8 cellular contexts compared by ENCODE assay signal in genomic region chr22:31059663-31060062, GRCh38. TPM values are rescaled to one million over a fixed set of nuclear protein-coding genes. Genes with fewer than 3 reads are reported as not detected.
DNase-seq lines count a peak whose midpoint lies in the region; ATAC-seq, FAIRE-seq and TF ChIP-seq lines count a peak whose summit lies in the region.
"Not testable (repeated sequence)": the region's sequence is repeated elsewhere in the genome, so short reads cannot be mapped to it uniquely, and the experiment has no call there.

No MANE protein-coding gene starts in this region.

- H3K9ac ChIP-seq in IMR-90 (ENCODE audit: low read depth, low read length); trophoblast cell (ENCODE audit: low read length): not testable (repeated sequence)

- not testable (repeated sequence) for H4K91ac ChIP-seq in IMR-90 (ENCODE audit: insufficient read depth, low read depth, low read length); trophoblast cell (ENCODE audit: low read depth, low read length)

- H3K4me1 Mint-ChIP-seq in T-helper 17 cell = not testable (repeated sequence)

- WGBS in A549 (ENCODE audit: missing lambda C conversion rate) = 65% methylated on average over 6 of the region's 6 CpGs
- WGBS in IMR-90 (ENCODE audit: extremely low coverage in 2 of 2, insufficient read length in 1 of 2), 2 experiments = 43% methylated on average over 4 of the region's 6 CpGs; no CpG with 5 or more reads in 1 of the 2 experiments
- no CpG with 5 or more reads among the region's 6 CpGs for WGBS in trophoblast cell (ENCODE audit: extremely low coverage, insufficient coverage, insufficient read length)

- not testable (repeated sequence) for H4K12ac ChIP-seq in trophoblast cell (ENCODE audit: low read depth, low read length)

- not testable (repeated sequence) for H4K5ac ChIP-seq in IMR-90 (ENCODE audit: low read depth, low read length)

- H3K56ac ChIP-seq in IMR-90 (ENCODE audit: extremely low read depth, insufficient read depth, low read length) = not testable (repeated sequence)

- POLR2A ChIA-PET in A549 (lab: Yijun Ruan, JAX); IMR-90 (lab: Charles Lee; ENCODE audit: unreplicated experiment): not testable (repeated sequence)

- not testable (repeated sequence) for TF ChIP-seq RAD21 in A549 (conservative IDR thresholded peaks at IDR 0.05 in 1 of 2, IDR thresholded peaks at IDR 0.05 in 1 of 2); IMR-90 (IDR thresholded peaks at IDR 0.05; ENCODE audit: low read length)

- H3K4me3 Mint-ChIP-seq in T-helper 17 cell = not testable (repeated sequence)

- peak overlapping the region; percentile 63 for H3K27ac Mint-ChIP-seq in T-helper 17 cell

- not testable (repeated sequence) for H3K79me1 ChIP-seq in IMR-90 (ENCODE audit: low read depth in 1 of 2, low read length in 2 of 2)
- peaks cover 22% of the 10 kb centered on the region for H3K79me1 ChIP-seq in trophoblast cell (ENCODE audit: low read length)

- H3K4me2 ChIP-seq in A549 = peak overlapping the region; percentile 12; the same call in 1 of the 3 replicates
- not testable (repeated sequence) for H3K4me2 ChIP-seq in IMR-90 (ENCODE audit: low read depth, low read length); trophoblast cell (ENCODE audit: low read length)

- H3K4ac ChIP-seq in IMR-90 (ENCODE audit: low read depth, low read length); trophoblast cell (ENCODE audit: low read depth, low read length): not testable (repeated sequence)

- H3K36me3 Mint-ChIP-seq in T-helper 17 cell (ENCODE audit: low read depth) = not testable (repeated sequence)

- H2AK5ac ChIP-seq in IMR-90 (ENCODE audit: low read depth, low read length); trophoblast cell (ENCODE audit: low read length): not testable (repeated sequence)

- BruUV-seq in IMR-90 (replicated peaks; lab: Mats Ljungman, UMichigan) = not testable (repeated sequence)

- not testable (repeated sequence) for H2BK12ac ChIP-seq in trophoblast cell (ENCODE audit: low read length)

- not testable (repeated sequence) for FAIRE-seq in A549 (lab: Jason Lieb, UNC); bronchial epithelial cell (lab: Jason Lieb, UNC)

- peak overlapping the region; percentile 1; the same call in 1 of the 2 replicates for H3K18ac ChIP-seq in IMR-90 (ENCODE audit: low read depth, low read length)
- not testable (repeated sequence) for H3K18ac ChIP-seq in trophoblast cell (ENCODE audit: low read length)

- H3K4me1 ChIP-seq in A549 = peaks cover 51% of the 10 kb centered on the region
- H3K4me1 ChIP-seq in IMR-90 (ENCODE audit: control insufficient read depth, insufficient read depth, low read length) = peaks cover 15% of the 10 kb centered on the region
- H3K4me1 ChIP-seq in trophoblast cell (ENCODE audit: control insufficient read depth in 1 of 2, insufficient read depth in 2 of 2, low read length in 2 of 2) = peaks cover 22 to 31% of the 10 kb centered on the region in 2 experiments
- H3K4me1 ChIP-seq in uterus = not testable (repeated sequence)

- not testable (repeated sequence) for TF ChIP-seq EP300 in A549 (IDR thresholded peaks at IDR 0.05)

- not testable (repeated sequence) for H3K9me3 ChIP-seq in A549; IMR-90 (ENCODE audit: control insufficient read depth, insufficient read depth, low read length); T-helper 17 cell (ENCODE audit: control insufficient read depth, low read length, poor library complexity, severe bottlenecking); trophoblast cell (ENCODE audit: insufficient read depth, low read depth, low read length); uterus

- TF ChIP-seq POLR2A in A549 (IDR thresholded peaks at IDR 0.05; ENCODE audit: low read length); IMR-90 (IDR thresholded peaks at IDR 0.05; ENCODE audit: low read depth, low read length); uterus (IDR thresholded peaks at IDR 0.05): not testable (repeated sequence)

- not testable (repeated sequence) for H3K14ac ChIP-seq in IMR-90 (replicated peaks; ENCODE audit: low read depth, low read length); trophoblast cell (ENCODE audit: low read length)

- H3K27ac ChIP-seq in A549 = peak overlapping the region; percentile 58 to 80
- not testable (repeated sequence) for H3K27ac ChIP-seq in IMR-90 (ENCODE audit: insufficient read depth, low read length)
- peak overlapping the region; percentile 75 for H3K27ac ChIP-seq in trophoblast cell (ENCODE audit: low read depth, low read length)
- peak overlapping the region; percentile 42 to 66 for H3K27ac ChIP-seq in uterus

- H2AFZ ChIP-seq in IMR-90 (replicated peaks; ENCODE audit: low read length, poor library complexity) = peak overlapping the region; percentile 58
- H2AFZ ChIP-seq in trophoblast cell (ENCODE audit: insufficient read depth, low read length, poor library complexity) = not testable (repeated sequence)

- CTCF ChIA-PET in A549 (lab: Yijun Ruan, JAX); IMR-90 (lab: Yijun Ruan, JAX): not testable (repeated sequence)

- not testable (repeated sequence) for TF ChIP-seq CTCF in A549 (IDR thresholded peaks at IDR 0.05); IMR-90 (conservative IDR thresholded peaks at IDR 0.05; ENCODE audit: low read depth, low read length); bronchial epithelial cell (IDR thresholded peaks at IDR 0.05; ENCODE audit: insufficient read depth, low read length, severe bottlenecking); uterus (IDR thresholded peaks at IDR 0.05)

- in situ Hi-C loops in IMR-90 (cut with MboI; ENCODE audit: low sequenced_read_pairs) = not testable (repeated sequence)

- not testable (repeated sequence) for H2BK15ac ChIP-seq in IMR-90 (ENCODE audit: low read depth, low read length)

- H2BK5ac ChIP-seq in IMR-90 (ENCODE audit: low read depth, low read length, poor library complexity, severe bottlenecking); trophoblast cell (ENCODE audit: low read depth, low read length, poor library complexity): not testable (repeated sequence)

- intact Hi-C loops in IMR-90 (cut with micrococcal nuclease); uterus (cut with DNase I; ENCODE audit: low total_unique reads): not testable (repeated sequence)

- H3K4me3 ChIP-seq in A549; IMR-90 (ENCODE audit: insufficient read depth, low read depth, low read length); bronchial epithelial cell (ENCODE audit: low read depth, low read length); trophoblast cell (ENCODE audit: low read depth, low read length); uterus: not testable (repeated sequence)

- H4K20me1 ChIP-seq in IMR-90 (ENCODE audit: insufficient read depth, low read length) = not testable (repeated sequence)

- not testable (repeated sequence) for H3K27me3 ChIP-seq in IMR-90 (ENCODE audit: control insufficient read depth, insufficient read depth, low read length); bronchial epithelial cell (ENCODE audit: control insufficient read depth, insufficient read depth, low read length); trophoblast cell (ENCODE audit: insufficient read depth, low read length); uterus

- DNase-seq in A549 (ENCODE audit: low read depth in 1 of 2, low spot score in 1 of 2); IMR-90; T-helper 17 cell; trophoblast cell; uterus: not testable (repeated sequence)
- DNase-seq in bronchial epithelial cell (ENCODE audit: low read depth) = peak; percentile 15
- peak; percentile 90 for DNase-seq in islet precursor cell
- peak; percentile 24 for DNase-seq in mucosa of gallbladder (ENCODE audit: low spot score)

- not testable (repeated sequence) for H2BK20ac ChIP-seq in IMR-90 (ENCODE audit: low read depth, low read length)

- not testable (repeated sequence) for ATAC-seq in A549; IMR-90 (ENCODE audit: low read depth); T-helper 17 cell

- not testable (repeated sequence) for H3K36me3 ChIP-seq in IMR-90 (ENCODE audit: control insufficient read depth, insufficient read depth, low read length); bronchial epithelial cell (ENCODE audit: control insufficient read depth, insufficient read depth, low read length); trophoblast cell (ENCODE audit: control insufficient read depth in 1 of 2, insufficient read depth in 2 of 2, low read length in 2 of 2); uterus

- not testable (repeated sequence) for H3K79me2 ChIP-seq in trophoblast cell (ENCODE audit: control insufficient read depth, insufficient read depth, low read length, poor library complexity)

- not testable (repeated sequence) for H3K27me3 Mint-ChIP-seq in T-helper 17 cell

- H4K8ac ChIP-seq in IMR-90 (ENCODE audit: low read depth in 2 of 2, low read length in 2 of 2) = 0 out of 4 replicates have a peak overlapping the region, but pooled peaks of 1 of the 2 experiments have one; percentile 21
- H4K8ac ChIP-seq in trophoblast cell (ENCODE audit: low read depth, low read length) = not testable (repeated sequence)

- not testable (repeated sequence) for H2BK120ac ChIP-seq in IMR-90 (ENCODE audit: low read depth, low read length); trophoblast cell (ENCODE audit: insufficient read depth, low read length, poor library complexity)

- H3K23ac ChIP-seq in IMR-90 (ENCODE audit: low read depth, low read length); trophoblast cell (ENCODE audit: low read length): not testable (repeated sequence)

- not testable (repeated sequence) for H2AK9ac ChIP-seq in IMR-90 (replicated peaks; ENCODE audit: low read depth, low read length, poor library complexity)

- dilution Hi-C loops in IMR-90 (cut with HindIII; ENCODE audit: low sequenced_read_pairs, unreplicated experiment) = not testable (repeated sequence)

- H3K9me1 ChIP-seq in IMR-90 (ENCODE audit: insufficient read depth, low read length) = not testable (repeated sequence)

RNA-seq across cellular contexts. Expression of gene SMTN, which starts 21.5 kb away (rescaled TPM):
- polyA plus RNA-seq in A549 (2011; rRNA removed) = 7.0 and 12.7 TPM in 2 replicates
- polyA plus RNA-seq in A549 (2012; cell fraction: cytosol; rRNA removed) = 29.6 and 31.6 TPM in 2 replicates
- 122 and 130 TPM in 2 replicates for polyA plus RNA-seq in A549 (2012; cell fraction: nucleus; rRNA removed)
- polyA plus RNA-seq in A549 (2017; fragmentation: RNase III; extraction: RNeasy Plus Mini Kit Qiagen cat#74134 plus additional on column Dnase treatment) = 33.1 to 37.3 TPM (median 34.9 TPM) in 3 replicates
- 5.5 and 11.3 TPM in 2 replicates for polyA minus RNA-seq in A549 (2011; rRNA and poly(A)+ RNA removed)
- total RNA-seq in IMR-90 (2012; rRNA removed) = 47.2 and 53.6 TPM in 2 replicates
- polyA plus RNA-seq in IMR-90 (2012; rRNA removed) = 63.7 and 65.1 TPM in 2 replicates
- 97.1 and 119 TPM in 2 replicates for polyA plus RNA-seq in IMR-90 (2012; cell fraction: cytosol; rRNA removed)
- polyA plus RNA-seq in IMR-90 (2012; cell fraction: nucleus; rRNA removed; ENCODE audit: low replicate concordance) = 227 and 462 TPM in 2 replicates
- 1 to 10 TPM; 1.8 to 4.9 TPM for total RNA-seq in T-helper 17 cell
- 37.9 and 38.7 TPM in 2 replicates for total RNA-seq in bronchial epithelial cell
- total RNA-seq in mucosa of gallbladder = 510 TPM
- 76.6 and 79.2 TPM in 2 replicates for polyA plus RNA-seq in trophoblast cell (2013)
- 100 to 1,000 TPM; 182 to 647 (median 274) TPM for total RNA-seq in uterus

RNA-seq across cellular contexts. Expression of gene SELENOM, which starts 47.7 kb away (rescaled TPM):
- polyA plus RNA-seq in A549 (2011; rRNA removed) (14.2 and 15.3 TPM in 2 replicates), A549 (2017; fragmentation: RNase III; extraction: RNeasy Plus Mini Kit Qiagen cat#74134 plus additional on column Dnase treatment) (46.4 to 50.2 TPM (median 46.5 TPM) in 3 replicates), IMR-90 (2012; rRNA removed) (270 and 369 TPM in 2 replicates)
- polyA plus RNA-seq in A549 (2012; cell fraction: cytosol; rRNA removed) = 62.7 and 76.5 TPM in 2 replicates
- polyA plus RNA-seq in A549 (2012; cell fraction: nucleus; rRNA removed) = 82.5 and 94.7 TPM in 2 replicates
- 12.4 and 18.3 TPM in 2 replicates for polyA minus RNA-seq in A549 (2011; rRNA and poly(A)+ RNA removed)
- total RNA-seq in IMR-90 (2012; rRNA removed) (36.1 and 46.2 TPM in 2 replicates), T-helper 17 cell (10 to 100 TPM; 33.2 to 54.8 TPM), bronchial epithelial cell (29.4 and 35.0 TPM in 2 replicates), mucosa of gallbladder (252 TPM), uterus (1,000 to 10,000 TPM in 2 of 4 donors, 100 to 1,000 TPM in 1, 10 to 100 TPM in 1; 91.7 to 2,170 (median 948) TPM)
- polyA plus RNA-seq in IMR-90 (2012; cell fraction: cytosol; rRNA removed) = 662 and 853 TPM in 2 replicates
- polyA plus RNA-seq in IMR-90 (2012; cell fraction: nucleus; rRNA removed; ENCODE audit: low replicate concordance) = 256 and 316 TPM in 2 replicates
- polyA plus RNA-seq in trophoblast cell (2013) = 70.7 and 77.0 TPM in 2 replicates
